8 cellular contexts compared by ENCODE assay signal in genomic region chr2:135913726-135914365, GRCh38. TPM values are rescaled to one million over a fixed set of nuclear protein-coding genes. Genes with fewer than 3 reads are reported as not detected.
DNase-seq lines count a peak whose midpoint lies in the region; ATAC-seq and TF ChIP-seq lines count a peak whose summit lies in the region.

No MANE protein-coding gene starts in this region.

- no peak overlapping the region for H3K4me2 ChIP-seq in hepatocyte

- no peaks in the 10 kb centered on the region for H3K27me3 ChIP-seq in hepatocyte

- no peak overlapping the region for H3K4me3 Mint-ChIP-seq in activated naive CD4-positive, alpha-beta T cell treated with anti-CD3 and anti-CD28 coated beads for 36 hours

- H3K27ac Mint-ChIP-seq in activated naive CD4-positive, alpha-beta T cell treated with anti-CD3 and anti-CD28 coated beads for 36 hours = no peak overlapping the region

- no peaks in the 10 kb centered on the region for H3K27me3 Mint-ChIP-seq in activated naive CD4-positive, alpha-beta T cell treated with anti-CD3 and anti-CD28 coated beads for 36 hours (ENCODE audit: low read depth)

- H3K4me3 ChIP-seq in GM12875 (ENCODE audit: low read depth, low read length) (no peak overlapping the region), hepatocyte (no peak overlapping the region)

- H3K9me3 ChIP-seq in hepatocyte (ENCODE audit: low read depth) = no peaks in the 10 kb centered on the region

- no peaks in the 10 kb centered on the region for H3K9me3 Mint-ChIP-seq in activated naive CD4-positive, alpha-beta T cell treated with anti-CD3 and anti-CD28 coated beads for 36 hours

- no peaks in the 10 kb centered on the region for H3K36me3 ChIP-seq in hepatocyte (replicated peaks; ENCODE audit: insufficient read depth, low read depth)

- H3K27ac ChIP-seq in hepatocyte = no peak overlapping the region

- H3K4me1 Mint-ChIP-seq in activated naive CD4-positive, alpha-beta T cell treated with anti-CD3 and anti-CD28 coated beads for 36 hours (ENCODE audit: low read depth) = peaks cover 10% of the 10 kb centered on the region

- TF ChIP-seq CTCF in GM12875 (IDR thresholded peaks at IDR 0.05; ENCODE audit: borderline replicate concordance, insufficient read depth, low read depth, low read length) = peak; percentile 44; the same call in 1 of the 2 replicates
- peak; percentile 83 for TF ChIP-seq CTCF in hepatocyte (IDR thresholded peaks at IDR 0.05; ENCODE audit: poor library complexity)

- no peaks in the 10 kb centered on the region for H3K4me1 ChIP-seq in hepatocyte (ENCODE audit: insufficient read depth)

- 86% methylated on average over 5 of the region's 5 CpGs for WGBS in hepatocyte (ENCODE audit: low lambda C conversion rate, missing lambda C conversion rate)

- no peaks in the 10 kb centered on the region for H3K9me2 ChIP-seq in hepatocyte (replicated peaks; ENCODE audit: insufficient read depth)

- H2AFZ ChIP-seq in hepatocyte = no peak overlapping the region

- no peaks in the 10 kb centered on the region for H3K79me2 ChIP-seq in hepatocyte

- H3K36me3 Mint-ChIP-seq in activated naive CD4-positive, alpha-beta T cell treated with anti-CD3 and anti-CD28 coated beads for 36 hours (ENCODE audit: low read depth) = peaks cover 17% of the 10 kb centered on the region

- no peak for ATAC-seq in GM21528 (IDR thresholded peaks at IDR 0.05; ENCODE audit: low FRiP score, unreplicated experiment)

- CTCF ChIA-PET in activated naive CD4-positive, alpha-beta T cell treated with anti-CD3 and anti-CD28 coated beads for 36 hours (lab: Charles Lee) = interaction anchor here (0.6 to 2.9 kb wide), 52 partner anchors 8 to 988 kb away, joined by 3 to 71 read pairs (median 4); partner anchors contain the start of gene MCM6

- intact Hi-C loops in activated naive CD4-positive, alpha-beta T cell treated with anti-CD3 and anti-CD28 coated beads for 36 hours (cut with micrococcal nuclease) = loop anchor here (5.0 kb wide), 2 partner anchors 323 to 343 kb away; no protein-coding TSS in a partner anchor

- H4K20me1 ChIP-seq in hepatocyte (ENCODE audit: insufficient read depth, poor library complexity, severe bottlenecking) = no peaks in the 10 kb centered on the region

- DNase-seq in CD1c-positive myeloid dendritic cell (ENCODE audit: extremely low spot score) (peak; percentile 79), NCI-H526 treated with DMSO at 0.1 percent for 48 hours (lab: John Stamatoyannopoulos, UW) (peak; percentile 22), hepatocyte (ENCODE audit: low spot score) (peak; percentile 66), islet precursor cell (no peak)
- DNase-seq in activated naive CD4-positive, alpha-beta T cell treated with anti-CD3 and anti-CD28 coated beads for 36 hours = peak; percentile 65
- DNase-seq in stimulated activated CD4-positive, alpha-beta T cell treated with anti-CD3 and anti-CD28 coated beads, Interleukin-2, amount 100 ng/mL, for 48 hours = peak; percentile 46 to 47

RNA-seq across cellular contexts. Expression of gene MCM6, which starts 37.6 kb away (rescaled TPM):
- total RNA-seq in activated naive CD4-positive, alpha-beta T cell treated with anti-CD3 and anti-CD28 coated beads for 36 hours = 100 to 1,000 TPM; 221 to 226 TPM
- 16.1 and 17.9 TPM in 2 replicates for total RNA-seq in hepatocyte
- polyA plus RNA-seq in hepatocyte = 8.3 and 13.7 TPM in 2 replicates

Comparison
In these comparisons a context has a peak if more than half of its experiments do, and no peak if none do; other contexts are left out.
1. RNA of gene MCM6, which starts 37.6 kb away (total RNA-seq): 221 to 226 TPM in activated naive CD4-positive, alpha-beta T cell treated with anti-CD3 and anti-CD28 coated beads for 36 hours; 16.1 to 17.9 TPM in hepatocyte; every median in the first group is over 10 times any median in the second.